In the genomic region with DNA sequence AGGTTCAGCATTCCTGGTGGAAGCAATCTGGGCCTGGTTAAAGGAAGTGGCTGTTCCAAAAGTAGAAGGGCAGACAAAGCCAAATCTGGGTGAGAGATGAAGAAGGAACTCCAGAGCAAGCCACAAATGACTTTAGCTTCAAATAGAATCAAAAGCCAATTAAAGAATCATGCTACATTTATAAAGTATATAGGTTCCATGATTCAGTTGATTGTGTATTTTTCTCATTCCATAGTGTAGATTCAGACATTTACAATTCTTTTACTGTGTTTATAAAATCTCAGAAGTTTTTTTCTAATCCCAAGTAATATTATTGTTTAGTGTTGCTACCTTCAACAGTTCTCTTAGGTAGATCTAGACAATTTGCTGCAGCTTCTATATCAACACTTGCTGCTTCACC, we compare ENCODE assay signal across 25 cellular contexts.
DNase-seq lines count a peak whose midpoint lies in the region; ATAC-seq, FAIRE-seq and TF ChIP-seq lines count a peak whose summit lies in the region.
"Had no signal": no experiment of that assay in that cellular context is flagged by ENCODE, and none has a peak within 500 bp of the region (broad histone marks: within the 10 kb centered on the region; RNA-seq: fewer than 3 reads in every experiment).

No MANE protein-coding gene starts in this region.

- no peak overlapping the region for H3K18ac ChIP-seq in IMR-90 (ENCODE audit: low read depth, low read length)

- no peak overlapping the region for H2BK120ac ChIP-seq in IMR-90 (ENCODE audit: low read depth, low read length)

- H2BK5ac ChIP-seq in IMR-90 (ENCODE audit: low read depth, low read length, poor library complexity, severe bottlenecking) = no peak overlapping the region

- TF ChIP-seq CTCF in IMR-90 (conservative IDR thresholded peaks at IDR 0.05; ENCODE audit: low read depth, low read length) = no peak
- no peak for TF ChIP-seq CTCF in astrocyte (IDR thresholded peaks at IDR 0.05; ENCODE audit: insufficient read depth, low read depth, low read length)
- TF ChIP-seq CTCF in brain microvascular endothelial cell (IDR thresholded peaks at IDR 0.05; ENCODE audit: low read depth, low read length, missing control alignments) = no peak

- no peak for TF ChIP-seq POLR2A in IMR-90 (IDR thresholded peaks at IDR 0.05; ENCODE audit: low read depth, low read length)

- no peak overlapping the region for H3K23ac ChIP-seq in IMR-90 (ENCODE audit: low read depth, low read length)

- H3K9me3 Mint-ChIP-seq in astrocyte (ENCODE audit: unreplicated experiment) = no peaks in the 10 kb centered on the region
- H3K9me3 Mint-ChIP-seq: HFFc6 had no signal

- no peak overlapping the region for H3K27ac Mint-ChIP-seq in astrocyte (ENCODE audit: unreplicated experiment)
- H3K27ac Mint-ChIP-seq: CD14-positive monocyte; CD4-positive, alpha-beta memory T cell; GM23338; HFFc6 had no signal

- H2BK15ac ChIP-seq in IMR-90 (ENCODE audit: low read depth, low read length) = no peak overlapping the region

- dilution Hi-C loops in IMR-90 (cut with HindIII; ENCODE audit: low sequenced_read_pairs, unreplicated experiment) = no loop called here

- intact Hi-C loops in IMR-90 (cut with micrococcal nuclease) = no loop called here

- H2AFZ ChIP-seq in IMR-90 (replicated peaks; ENCODE audit: low read length, poor library complexity) (no peak overlapping the region), astrocyte (ENCODE audit: low read depth, low read length) (no peak overlapping the region)
- H2AFZ ChIP-seq: GM23338 had no signal

- H3K56ac ChIP-seq in IMR-90 (ENCODE audit: extremely low read depth, insufficient read depth, low read length) = no peak overlapping the region

- H3K14ac ChIP-seq in IMR-90 (replicated peaks; ENCODE audit: low read depth, low read length) = no peak overlapping the region

- H3K4me3 ChIP-seq in IMR-90 (ENCODE audit: insufficient read depth, low read depth, low read length) (no peak overlapping the region), astrocyte (ENCODE audit: insufficient read depth, low read depth, low read length) (no peak overlapping the region), brain microvascular endothelial cell (ENCODE audit: low read depth, low read length) (no peak overlapping the region)
- H3K4me3 ChIP-seq: A549; BLaER1 treated with 17β-estradiol and CSF1 and Interleukin-3, amounts not matched to agents 10 nM and 100 nM; GM23338; HAP-1 had no signal

- DNase-seq in IMR-90 (peak; percentile 22), astrocyte (ENCODE audit: low read depth) (no peak), myocyte (ENCODE audit: low read depth) (peak; percentile 22), GDM1 (lab: John Stamatoyannopoulos, UW) (no peak), brain microvascular endothelial cell (no peak)
- no peak for DNase-seq in stimulated activated CD4-positive, alpha-beta T cell treated with anti-CD3 and anti-CD28 coated beads, Interleukin-2, amount 100 ng/mL, for 48 hours
- DNase-seq: 8988T; ACHN; AML-193; BE2C; Calu3; CD4-positive, alpha-beta memory T cell; COR-L47; DMS153; DND-41; EL; GF-D8; HFFc6 had no signal

- no peaks in the 10 kb centered on the region for H3K79me2 ChIP-seq in astrocyte (ENCODE audit: insufficient read depth, low read length)

- BruUV-seq in IMR-90 (replicated peaks; lab: Mats Ljungman, UMichigan) = no TSS peak

- H4K5ac ChIP-seq in IMR-90 (ENCODE audit: low read depth, low read length) = no peak overlapping the region

- H3K9ac ChIP-seq in IMR-90 (ENCODE audit: low read depth, low read length) = no peak overlapping the region
- no peak overlapping the region for H3K9ac ChIP-seq in astrocyte (ENCODE audit: low read length)
- H3K9ac ChIP-seq: BLaER1 treated with 17β-estradiol and CSF1 and Interleukin-3, amounts not matched to agents 10 nM and 100 nM had no signal

- no peaks in the 10 kb centered on the region for H3K27me3 Mint-ChIP-seq in astrocyte (ENCODE audit: low read depth, unreplicated experiment)

- H3K9me3 ChIP-seq in IMR-90 (ENCODE audit: control insufficient read depth, insufficient read depth, low read length) = no peaks in the 10 kb centered on the region
- no peaks in the 10 kb centered on the region for H3K9me3 ChIP-seq in astrocyte (ENCODE audit: insufficient read depth, low read depth, low read length)
- H3K9me3 ChIP-seq: BE2C, HAP-1 had no signal

- in situ Hi-C loops in IMR-90 (cut with MboI; ENCODE audit: low sequenced_read_pairs) (no loop called here), brain microvascular endothelial cell (cut with HindIII; ENCODE audit: low pct_ligation_motif_present, low sequenced_read_pairs) (no loop called here)

- TF ChIP-seq RAD21 in IMR-90 (IDR thresholded peaks at IDR 0.05; ENCODE audit: low read length) = no peak

- H3K4me3 Mint-ChIP-seq in astrocyte (ENCODE audit: unreplicated experiment) = no peak overlapping the region
- H3K4me3 Mint-ChIP-seq: CD14-positive monocyte; CD4-positive, alpha-beta memory T cell; GM23338; HFFc6 had no signal

- CTCF ChIA-PET in IMR-90 (lab: Yijun Ruan, JAX) = no interaction called here

- no peak overlapping the region for H4K91ac ChIP-seq in IMR-90 (ENCODE audit: insufficient read depth, low read depth, low read length)

- FAIRE-seq in astrocyte (lab: Jason Lieb, UNC) = peak; percentile 32
- FAIRE-seq: A549, GM12891, GM18507 had no signal

- no peaks in the 10 kb centered on the region for H3K36me3 ChIP-seq in IMR-90 (ENCODE audit: control insufficient read depth, insufficient read depth, low read length)
- no peaks in the 10 kb centered on the region for H3K36me3 ChIP-seq in astrocyte (ENCODE audit: insufficient read depth, low read length)
- H3K36me3 ChIP-seq in brain microvascular endothelial cell (replicated peaks) = no peaks in the 10 kb centered on the region
- H3K36me3 ChIP-seq: BE2C; BLaER1 treated with 17β-estradiol and CSF1 and Interleukin-3, amounts not matched to agents 10 nM and 100 nM; HAP-1 had no signal

- H3K9me1 ChIP-seq in IMR-90 (ENCODE audit: insufficient read depth, low read length) = no peaks in the 10 kb centered on the region

- H2AK5ac ChIP-seq in IMR-90 (ENCODE audit: low read depth, low read length) = no peak overlapping the region

- H3K36me3 Mint-ChIP-seq in astrocyte (ENCODE audit: low read depth, unreplicated experiment) = no peaks in the 10 kb centered on the region
- H3K36me3 Mint-ChIP-seq: CD14-positive monocyte; CD4-positive, alpha-beta memory T cell had no signal

- H2AK9ac ChIP-seq in IMR-90 (replicated peaks; ENCODE audit: low read depth, low read length, poor library complexity) = no peak overlapping the region

- H4K8ac ChIP-seq in IMR-90 (ENCODE audit: low read depth in 2 of 2, low read length in 2 of 2) = no peak overlapping the region

- POLR2A ChIA-PET in IMR-90 (lab: Charles Lee; ENCODE audit: unreplicated experiment) = no interaction called here

- H3K4me1 ChIP-seq in IMR-90 (ENCODE audit: control insufficient read depth, insufficient read depth, low read length) = peaks cover 1% of the 10 kb centered on the region; the same call in 1 of the 2 replicates
- peaks cover 10% of the 10 kb centered on the region for H3K4me1 ChIP-seq in astrocyte (ENCODE audit: insufficient read depth, low read length)
- H3K4me1 ChIP-seq: A549; BLaER1 treated with 17β-estradiol and CSF1 and Interleukin-3, amounts not matched to agents 10 nM and 100 nM; HAP-1 had no signal

- no peak overlapping the region for H3K4ac ChIP-seq in IMR-90 (ENCODE audit: low read depth, low read length)

- no peak overlapping the region for H2BK20ac ChIP-seq in IMR-90 (ENCODE audit: low read depth, low read length)

- no peaks in the 10 kb centered on the region for H4K20me1 ChIP-seq in IMR-90 (ENCODE audit: insufficient read depth, low read length)
- no peaks in the 10 kb centered on the region for H4K20me1 ChIP-seq in astrocyte (ENCODE audit: insufficient read depth, low read length)
- H4K20me1 ChIP-seq: BLaER1 treated with 17β-estradiol and CSF1 and Interleukin-3, amounts not matched to agents 10 nM and 100 nM had no signal

- no peaks in the 10 kb centered on the region for H3K27me3 ChIP-seq in IMR-90 (ENCODE audit: control insufficient read depth, insufficient read depth, low read length)
- no peaks in the 10 kb centered on the region for H3K27me3 ChIP-seq in astrocyte (ENCODE audit: insufficient read depth, low read length)
- no peaks in the 10 kb centered on the region for H3K27me3 ChIP-seq in brain microvascular endothelial cell (replicated peaks)
- H3K27me3 ChIP-seq: BE2C; BLaER1 treated with 17β-estradiol and CSF1 and Interleukin-3, amounts not matched to agents 10 nM and 100 nM had no signal

- 0 out of 2 replicates have a peak, but pooled peaks have one; percentile 11 for ATAC-seq in IMR-90 (ENCODE audit: low read depth)
- ATAC-seq: A549, GM23338 had no signal

- H3K4me2 ChIP-seq in IMR-90 (ENCODE audit: low read depth, low read length) (no peak overlapping the region), astrocyte (ENCODE audit: low read length) (no peak overlapping the region)
- H3K4me2 ChIP-seq: A549; BLaER1 treated with 17β-estradiol and CSF1 and Interleukin-3, amounts not matched to agents 10 nM and 100 nM; GM23338 had no signal

- no peaks in the 10 kb centered on the region for H3K79me1 ChIP-seq in IMR-90 (ENCODE audit: low read depth in 1 of 2, low read length in 2 of 2)

- H3K4me1 Mint-ChIP-seq in astrocyte (ENCODE audit: low read depth, unreplicated experiment) = no peaks in the 10 kb centered on the region
- H3K4me1 Mint-ChIP-seq: CD14-positive monocyte; CD4-positive, alpha-beta memory T cell; GM23338 had no signal

- no peak overlapping the region for H3K27ac ChIP-seq in IMR-90 (ENCODE audit: insufficient read depth, low read length)
- no peak overlapping the region for H3K27ac ChIP-seq in astrocyte (ENCODE audit: low read depth, low read length)
- no peak overlapping the region for H3K27ac ChIP-seq in brain microvascular endothelial cell
- H3K27ac ChIP-seq: BLaER1 treated with 17β-estradiol and CSF1 and Interleukin-3, amounts not matched to agents 10 nM and 100 nM had no signal

TF ChIP-seq in IMR-90, 13 proteins besides CTCF, POLR2A, EP300 and RAD21 (continues in another document):
- TF ChIP-seq CHD1 (IDR thresholded peaks at IDR 0.05; ENCODE audit: low read depth, low read length) = no peak
- no peak for TF ChIP-seq MXI1 (IDR thresholded peaks at IDR 0.05; ENCODE audit: borderline replicate concordance, low read depth, low read length)
- TF ChIP-seq MAFK (IDR thresholded peaks at IDR 0.05; ENCODE audit: low read depth, low read length) = no peak
- TF ChIP-seq, protein P1, sequence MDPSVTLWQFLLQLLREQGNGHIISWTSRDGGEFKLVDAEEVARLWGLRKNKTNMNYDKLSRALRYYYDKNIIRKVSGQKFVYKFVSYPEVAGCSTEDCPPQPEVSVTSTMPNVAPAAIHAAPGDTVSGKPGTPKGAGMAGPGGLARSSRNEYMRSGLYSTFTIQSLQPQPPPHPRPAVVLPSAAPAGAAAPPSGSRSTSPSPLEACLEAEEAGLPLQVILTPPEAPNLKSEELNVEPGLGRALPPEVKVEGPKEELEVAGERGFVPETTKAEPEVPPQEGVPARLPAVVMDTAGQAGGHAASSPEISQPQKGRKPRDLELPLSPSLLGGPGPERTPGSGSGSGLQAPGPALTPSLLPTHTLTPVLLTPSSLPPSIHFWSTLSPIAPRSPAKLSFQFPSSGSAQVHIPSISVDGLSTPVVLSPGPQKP (IDR thresholded peaks at IDR 0.05; ENCODE audit: borderline replicate concordance, low read depth, low read length) = no peak

Comparison
In these comparisons a context has a peak if more than half of its experiments do, and no peak if none do; other contexts are left out.
1. DNase-seq: peak in IMR-90 (single experiment) and myocyte (single experiment); none in astrocyte (single experiment), GDM1 (single experiment), brain microvascular endothelial cell (single experiment) and stimulated activated CD4-positive, alpha-beta T cell treated with anti-CD3 and anti-CD28 coated beads, Interleukin-2, amount 100 ng/mL, for 48 hours (0 of 2).